8 cellular contexts compared by ENCODE assay signal in genomic region chr16:352547-353403, GRCh38. TPM values are rescaled to one million over a fixed set of nuclear protein-coding genes. Genes with fewer than 3 reads are reported as not detected.
DNase-seq lines count a peak whose midpoint lies in the region; ATAC-seq, FAIRE-seq and TF ChIP-seq lines count a peak whose summit lies in the region.

TSS of gene AXIN1 (minus strand) at chr16:352723. CDS start at chr16:347025, 5,698 bp downstream.

- DNase-seq in NCI-H1930 (lab: John Stamatoyannopoulos, UW) (peak; percentile 99), anterior cingulate cortex (lab: John Stamatoyannopoulos, UW) (peak in 57 of 58 donors; percentile 56 to 99 (median 90)), right cardiac atrium (peak; percentile 99 to 100 (median 100)), pulmonary artery endothelial cell (ENCODE audit: low read depth, low spot score) (peak; percentile 48), urothelium cell line (ENCODE audit: low spot score) (peak; percentile 95)

- no peak within 1 kb of the TSS for H3K27ac ChIP-seq in right cardiac atrium (ENCODE audit: low read length)

- ATAC-seq in HG02884 (IDR thresholded peaks at IDR 0.05; ENCODE audit: unreplicated experiment) (peak; percentile 47), right cardiac atrium (peak; percentile 95)

- H3K9me3 ChIP-seq in right cardiac atrium (ENCODE audit: control insufficient read depth, low read length), result no peaks in the 10 kb centered on the region

- no peaks in the 10 kb centered on the region for H3K27me3 ChIP-seq in right cardiac atrium (ENCODE audit: control insufficient read depth, insufficient read depth)

- FAIRE-seq in urothelium cell line (lab: Jason Lieb, UNC), result no peak

- peak; percentile 71 for TF ChIP-seq CTCF in GM12875 (IDR thresholded peaks at IDR 0.05; ENCODE audit: borderline replicate concordance, insufficient read depth, low read depth, low read length)

- peak within 1 kb of the TSS; percentile 78 for H3K4me3 ChIP-seq in GM12875 (ENCODE audit: low read depth, low read length)
- peak within 1 kb of the TSS; percentile 92 for H3K4me3 ChIP-seq in right cardiac atrium (ENCODE audit: low read length)

- H3K4me1 ChIP-seq in right cardiac atrium (ENCODE audit: control insufficient read depth, insufficient read depth, low read length), result no peaks in the 10 kb centered on the region

- WGBS in right cardiac atrium, result under 1% methylated on average over 113 of the region's 113 CpGs

- intact Hi-C loops in T-helper 2 cell treated with Interferon-gamma antibody and Interleukin-4, amounts not matched to agents 100 ng/mL and 5 ng/mL, for 36 hours (cut with micrococcal nuclease), result loop anchor here (1.0 to 2.0 kb wide), 4 partner anchors 18 to 117 kb away; partner anchors contain the start of genes DECR2 and MRPL28
- intact Hi-C loops in right cardiac atrium (cut with DNase I), result loop anchor here in 2 of 4 donors (5.0 to 10.0 kb wide), 3 partner anchors 115 to 245 kb away; partner anchors contain the start of gene FAM234A (in 1 of the 2)

RNA-seq across cellular contexts. Expression of gene AXIN1, which starts in this region (rescaled TPM):
- 31.1 TPM in 2 replicates for total RNA-seq in T-helper 2 cell treated with Interferon-gamma antibody and Interleukin-4, amounts not matched to agents 100 ng/mL and 5 ng/mL, for 36 hours
- total RNA-seq in right cardiac atrium (10 to 100 TPM in 3 of 4 donors, 1 to 10 TPM in 1; 8.4 to 12.2 (median 10.6) TPM), pulmonary artery endothelial cell (23.5 and 23.8 TPM in 2 replicates)
- polyA plus RNA-seq in right cardiac atrium, result 10.2 TPM

Comparison
In these comparisons a context has a peak if more than half of its experiments do, and no peak if none do; other contexts are left out.
1. DNase-seq: peak in every context shown above with its lines; median percentile 100 in right cardiac atrium; 99 in NCI-H1930; 95 in urothelium cell line; 90 in anterior cingulate cortex; 48 in pulmonary artery endothelial cell.